8 cellular contexts compared by ENCODE assay signal in the genomic region with DNA sequence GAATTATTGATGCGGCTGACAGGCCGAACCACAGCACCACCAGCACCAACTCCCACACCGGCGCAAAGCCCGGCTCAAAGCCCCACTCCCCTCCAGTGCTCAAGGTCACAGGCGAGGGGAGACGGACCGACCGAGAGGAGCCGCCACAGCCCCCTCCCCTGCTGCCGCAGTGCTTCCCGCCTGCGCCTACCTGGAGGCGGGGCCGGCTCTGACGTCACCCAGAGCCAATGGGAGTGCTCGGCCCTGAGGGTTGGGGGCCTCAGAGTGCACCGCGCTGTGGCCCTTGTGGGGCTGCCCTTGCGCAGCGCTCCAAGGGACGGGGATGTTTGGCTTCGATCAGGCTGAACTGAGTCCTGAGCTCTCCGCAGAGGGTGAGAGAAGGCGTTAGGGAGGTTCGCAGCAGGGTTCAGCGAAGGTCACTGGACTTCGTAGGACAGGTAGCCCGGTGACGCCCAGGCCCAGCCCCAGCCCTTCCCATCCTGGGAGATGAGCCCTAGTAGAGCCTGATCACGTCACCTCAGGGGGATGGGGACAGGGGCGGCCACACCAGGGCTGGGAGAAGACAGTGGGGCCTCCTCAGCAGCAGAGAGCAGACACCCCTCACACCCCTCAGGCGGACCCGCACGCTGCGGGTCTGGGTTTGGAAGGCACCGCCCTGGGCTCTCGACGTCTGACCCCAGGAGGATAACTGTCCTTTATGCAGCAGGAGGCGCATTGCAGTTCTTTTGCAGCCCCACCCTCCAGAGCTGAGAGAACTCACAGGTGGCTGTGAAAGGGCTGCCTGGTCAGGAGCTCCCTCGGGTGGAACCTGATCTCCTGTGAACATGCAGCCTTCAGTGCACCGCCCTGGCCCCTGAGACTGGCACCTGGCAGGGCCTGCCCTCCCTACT. TPM values are rescaled to one million over a fixed set of nuclear protein-coding genes. Genes with fewer than 3 reads are reported as not detected.
A peak's percentile ranks its signal among the peaks of the same experiment; 100 is the strongest.
DNase-seq lines count a peak whose midpoint lies in the region; ATAC-seq and TF ChIP-seq lines count a peak whose summit lies in the region.

No MANE protein-coding gene starts in this region.

- TF ChIP-seq CTCF in WI38 (IDR thresholded peaks at IDR 0.05; ENCODE audit: low read depth, low read length) (no peak), HFFc6 (IDR thresholded peaks at IDR 0.05) (no peak)

- no peak overlapping the region for H3K27ac Mint-ChIP-seq in dendritic cell treated with granulocyte-macrophage colony-stimulating factor and Interleukin-4, amounts not matched to agents 40 ng/mL and 50 ng/mL, for 4 days
- no peak overlapping the region for H3K27ac Mint-ChIP-seq in memory B cell
- H3K27ac Mint-ChIP-seq in HFFc6, result no peak overlapping the region

- peak overlapping the region; percentile 22 for H3K4me3 Mint-ChIP-seq in dendritic cell treated with granulocyte-macrophage colony-stimulating factor and Interleukin-4, amounts not matched to agents 40 ng/mL and 50 ng/mL, for 4 days
- H3K4me3 Mint-ChIP-seq in memory B cell (peak overlapping the region; percentile 81), HFFc6 (no peak overlapping the region)

- peaks cover 3% of the 10 kb centered on the region; the same call in 1 of the 2 replicates for H3K4me1 ChIP-seq in HUES64 (ENCODE audit: insufficient read depth, low read length)

- H3K9ac ChIP-seq in HUES64 (ENCODE audit: low read depth, low read length), result peak overlapping the region; percentile 14

- no peaks in the 10 kb centered on the region for H3K9me3 ChIP-seq in HUES64 (ENCODE audit: insufficient read depth, low read depth, low read length)

- 8% methylated on average over 42 of the region's 42 CpGs for WGBS in HUES64

- DNase-seq in memory B cell (ENCODE audit: low spot score in 2 of 2) (no peak), DMS114 treated with DMSO at 0.1 percent for 48 hours (lab: John Stamatoyannopoulos, UW; ENCODE audit: unreplicated experiment) (no peak), HFFc6 (no peak)
- peak; percentile 22 for DNase-seq in stimulated activated naive CD4-positive, alpha-beta T cell treated with Interleukin-2 at 50 U/mL for 16 hours (lab: John Stamatoyannopoulos, UW)

- H3K36me3 ChIP-seq in HUES64 (ENCODE audit: insufficient read depth, low read length), result no peaks in the 10 kb centered on the region

- H3K4me3 ChIP-seq in HUES64 (ENCODE audit: low read length), result peak overlapping the region; percentile 58
- H3K4me3 ChIP-seq in WI38 (ENCODE audit: low read depth, low read length), result peak overlapping the region; percentile 64

- H3K27me3 Mint-ChIP-seq in dendritic cell treated with granulocyte-macrophage colony-stimulating factor and Interleukin-4, amounts not matched to agents 40 ng/mL and 50 ng/mL, for 4 days, result peaks cover 67% of the 10 kb centered on the region
- peaks cover 15% of the 10 kb centered on the region for H3K27me3 Mint-ChIP-seq in memory B cell
- H3K27me3 Mint-ChIP-seq in HFFc6 (ENCODE audit: insufficient read depth), result peaks cover 18% of the 10 kb centered on the region

- H3K27me3 ChIP-seq in HUES64 (ENCODE audit: insufficient read depth, low read length), result peaks cover 11% of the 10 kb centered on the region; the same call in 1 of the 2 replicates

- H3K36me3 Mint-ChIP-seq in dendritic cell treated with granulocyte-macrophage colony-stimulating factor and Interleukin-4, amounts not matched to agents 40 ng/mL and 50 ng/mL, for 4 days (ENCODE audit: low read depth), result no peaks in the 10 kb centered on the region
- no peaks in the 10 kb centered on the region for H3K36me3 Mint-ChIP-seq in memory B cell
- H3K36me3 Mint-ChIP-seq in HFFc6 (ENCODE audit: low read depth), result no peaks in the 10 kb centered on the region

- intact Hi-C loops in dendritic cell treated with granulocyte-macrophage colony-stimulating factor and Interleukin-4, amounts not matched to agents 40 ng/mL and 50 ng/mL, for 4 days (cut with micrococcal nuclease), result no loop called here

- no peaks in the 10 kb centered on the region for H3K9me3 Mint-ChIP-seq in dendritic cell treated with granulocyte-macrophage colony-stimulating factor and Interleukin-4, amounts not matched to agents 40 ng/mL and 50 ng/mL, for 4 days
- no peaks in the 10 kb centered on the region for H3K9me3 Mint-ChIP-seq in memory B cell
- H3K9me3 Mint-ChIP-seq in HFFc6, result no peaks in the 10 kb centered on the region

- peak overlapping the region; percentile 38; the same call in 1 of the 2 replicates for H3K27ac ChIP-seq in HUES64 (ENCODE audit: low read depth, low read length)

- ATAC-seq in memory B cell (ENCODE audit: low read depth), result peak; percentile 39
- no peak for ATAC-seq in GM21526 (IDR thresholded peaks at IDR 0.05; ENCODE audit: low FRiP score, unreplicated experiment)

- H3K4me1 Mint-ChIP-seq in dendritic cell treated with granulocyte-macrophage colony-stimulating factor and Interleukin-4, amounts not matched to agents 40 ng/mL and 50 ng/mL, for 4 days (ENCODE audit: low read depth), result peaks cover 13% of the 10 kb centered on the region
- H3K4me1 Mint-ChIP-seq in memory B cell (peaks cover 9% of the 10 kb centered on the region), HFFc6 (ENCODE audit: low read depth) (peaks cover 7% of the 10 kb centered on the region; the same call in 1 of the 2 replicates)

RNA-seq across cellular contexts. Expression of a gene that starts 1.5 kb away (rescaled TPM):
- polyA plus RNA-seq in HUES64 (2013, experiment 1 of 2), result 11.0 TPM
- polyA plus RNA-seq in HUES64 (2013, experiment 2 of 2), result 26.9 TPM
- 1 to 10 TPM; 1.5 to 5.3 (median 3.6) TPM for total RNA-seq in HFFc6 (2021; fragmentation: NEBNext Ultra II Directional; extraction: Animal tissue kit (Norgen Biotek cat#: 25700))

RNA-seq across cellular contexts. Expression of a gene that starts 13.8 kb away (rescaled TPM):
- polyA plus RNA-seq in HUES64 (2013, experiment 1 of 2), result 26.5 TPM
- 23.8 TPM for polyA plus RNA-seq in HUES64 (2013, experiment 2 of 2)
- 1 to 10 TPM; 1.8 to 3.5 (median 2.9) TPM for total RNA-seq in HFFc6 (2021; fragmentation: NEBNext Ultra II Directional; extraction: Animal tissue kit (Norgen Biotek cat#: 25700))
